ENCODE assay signal across 13 cellular contexts in genomic region chr10:70982443-70982842, GRCh38.
DNase-seq lines count a peak whose midpoint lies in the region; ATAC-seq and TF ChIP-seq lines count a peak whose summit lies in the region.
"Had no signal": no experiment of that assay in that cellular context is flagged by ENCODE, and none has a peak within 500 bp of the region (broad histone marks: within the 10 kb centered on the region; RNA-seq: fewer than 3 reads in every experiment).

No MANE protein-coding gene starts in this region.

- H3K9me2 ChIP-seq in MM.1S (replicated peaks; ENCODE audit: insufficient read depth, low read length) = no peaks in the 10 kb centered on the region

- peak; percentile 92 for DNase-seq in MM.1S
- no peak for DNase-seq in mesothelial cell of epicardium (ENCODE audit: low spot score in 2 of 2, unreplicated experiment in 2 of 2)
- no peak for DNase-seq in effector memory CD4-positive, alpha-beta T cell
- DNase-seq in NCI-H526 (lab: John Stamatoyannopoulos, UW) = no peak
- DNase-seq in omental fat pad (ENCODE audit: low spot score) = no peak
- DNase-seq in Kasumi-1 (lab: John Stamatoyannopoulos, UW) = no peak
- DNase-seq: effector CD8-positive, alpha-beta T cell; GF-D8; NCI-H1092 treated with DMSO at 0.1 percent for 48 hours had no signal

- H3K4me3 ChIP-seq in MM.1S (ENCODE audit: low read length) = peak overlapping the region; percentile 40
- H3K4me3 ChIP-seq in effector memory CD4-positive, alpha-beta T cell (ENCODE audit: insufficient read depth, low read depth, low read length, poor library complexity, severe bottlenecking) = no peak overlapping the region
- H3K4me3 ChIP-seq: SK-N-MC had no signal

- peak overlapping the region; percentile 93 for H2AFZ ChIP-seq in MM.1S (ENCODE audit: low read length)

- no peaks in the 10 kb centered on the region for H3K79me2 ChIP-seq in MM.1S (ENCODE audit: low read length)

- no peaks in the 10 kb centered on the region for H3K9me3 Mint-ChIP-seq in mesothelial cell of epicardium
- H3K9me3 Mint-ChIP-seq: activated T-helper 2 cell treated with anti-CD3 and anti-CD28 coated beads, Interferon-gamma antibody, Interleukin-2, Interleukin-4, amounts not matched to agents 10 μg/mL and 5 μg/mL and 100 μg/mL, durations not matched to agents 14 hours and 24 hours and 36 hours had no signal

- no peaks in the 10 kb centered on the region for H3K36me3 ChIP-seq in MM.1S (replicated peaks; ENCODE audit: insufficient read depth, low read length)
- no peaks in the 10 kb centered on the region for H3K36me3 ChIP-seq in effector memory CD4-positive, alpha-beta T cell (ENCODE audit: control insufficient read depth, insufficient read depth, low read length)

- H3K27ac ChIP-seq in MM.1S (ENCODE audit: low read length) = peak overlapping the region; percentile 62; the same call in 1 of the 2 replicates
- H3K27ac ChIP-seq in effector memory CD4-positive, alpha-beta T cell (ENCODE audit: insufficient read depth, low read length, poor library complexity, severe bottlenecking) = no peak overlapping the region
- H3K27ac ChIP-seq: SK-N-MC had no signal

- H3K36me3 Mint-ChIP-seq in mesothelial cell of epicardium = no peaks in the 10 kb centered on the region

- peaks cover 10% of the 10 kb centered on the region for H3K27me3 Mint-ChIP-seq in mesothelial cell of epicardium (ENCODE audit: low read depth)

- H3K27ac Mint-ChIP-seq in mesothelial cell of epicardium = peak overlapping the region; percentile 43

- ATAC-seq in GM18870 (IDR thresholded peaks at IDR 0.05; ENCODE audit: unreplicated experiment) (peak; percentile 66), GM21737 (IDR thresholded peaks at IDR 0.05; ENCODE audit: unreplicated experiment) (peak; percentile 58), omental fat pad (ENCODE audit: low FRiP score) (no peak)

- H3F3A ChIP-seq in MM.1S (ENCODE audit: insufficient read depth, low read length) = no peaks in the 10 kb centered on the region

- no peaks in the 10 kb centered on the region for H3K9me3 ChIP-seq in MM.1S (replicated peaks; ENCODE audit: insufficient read depth, low read length)
- H3K9me3 ChIP-seq in effector memory CD4-positive, alpha-beta T cell (ENCODE audit: control insufficient read depth, low read length) = no peaks in the 10 kb centered on the region

- peak overlapping the region; percentile 90 for H3K4me2 ChIP-seq in MM.1S (ENCODE audit: low read depth, low read length)

- H3K27me3 ChIP-seq in MM.1S (replicated peaks; ENCODE audit: insufficient read depth, low read length) = no peaks in the 10 kb centered on the region
- no peaks in the 10 kb centered on the region for H3K27me3 ChIP-seq in effector memory CD4-positive, alpha-beta T cell (replicated peaks; ENCODE audit: control insufficient read depth, insufficient read depth, low read length, poor library complexity, severe bottlenecking)

- H3K4me3 Mint-ChIP-seq in mesothelial cell of epicardium = no peak overlapping the region

- TF ChIP-seq CTCF in MM.1S (IDR thresholded peaks at IDR 0.05; ENCODE audit: low read length) (no peak), mesothelial cell of epicardium (IDR thresholded peaks at IDR 0.05; ENCODE audit: unreplicated experiment) (no peak), omental fat pad (IDR thresholded peaks at IDR 0.05) (no peak)

- H3K4me1 ChIP-seq in MM.1S (ENCODE audit: low read length) = peaks cover 32% of the 10 kb centered on the region
- H3K4me1 ChIP-seq in effector memory CD4-positive, alpha-beta T cell (ENCODE audit: control insufficient read depth, insufficient read depth, low read length, poor library complexity, severe bottlenecking) = no peaks in the 10 kb centered on the region

- no peaks in the 10 kb centered on the region for H4K20me1 ChIP-seq in MM.1S (ENCODE audit: insufficient read depth, low read length)

- peak overlapping the region; percentile 34; the same call in 1 of the 2 replicates for H3K9ac ChIP-seq in MM.1S (ENCODE audit: low read length)

- H3K4me1 Mint-ChIP-seq in mesothelial cell of epicardium = peaks cover 25% of the 10 kb centered on the region
